13 cellular contexts compared by ENCODE assay signal in genomic region chr12:124369901-124370378, GRCh38.
DNase-seq lines count a peak whose midpoint lies in the region; ATAC-seq and TF ChIP-seq lines count a peak whose summit lies in the region.
"Had no signal": no experiment of that assay in that cellular context is flagged by ENCODE, and none has a peak within 500 bp of the region (broad histone marks: within the 10 kb centered on the region; RNA-seq: fewer than 3 reads in every experiment).

No MANE protein-coding gene starts in this region.

- H3K9me3 ChIP-seq in Panc1 (ENCODE audit: control insufficient read depth, insufficient read depth, low read depth, low read length) (no peaks in the 10 kb centered on the region), mucosa of rectum (ENCODE audit: control insufficient read depth in 2 of 2, low read length in 2 of 2) (no peaks in the 10 kb centered on the region)

- CTCF ChIA-PET in Panc1 (lab: Charles Lee): no interaction called here

- intact Hi-C loops in Panc1 (cut with micrococcal nuclease; ENCODE audit: unreplicated experiment): no loop called here

- POLR2A ChIA-PET in Panc1 (lab: Charles Lee): no interaction called here

- H3K27me3 Mint-ChIP-seq in progenitor cell of endocrine pancreas: no peaks in the 10 kb centered on the region
- H3K27me3 Mint-ChIP-seq: CD4-positive, alpha-beta T cell; IgD-negative memory B cell had no signal

- peak overlapping the region; percentile 32 to 61 for H3K9ac ChIP-seq in mucosa of rectum (ENCODE audit: low read depth in 1 of 2, low read length in 2 of 2)

- peaks cover 7% of the 10 kb centered on the region for H3K36me3 ChIP-seq in Panc1 (ENCODE audit: control insufficient read depth, insufficient read depth, low read length)
- H3K36me3 ChIP-seq in mucosa of rectum (ENCODE audit: control insufficient read depth in 2 of 2, insufficient read depth in 2 of 2, low read length in 2 of 2): peaks cover 21 to 38% of the 10 kb centered on the region in 2 donors

- TF ChIP-seq CTCF in Panc1 (IDR thresholded peaks at IDR 0.05): no peak
- no peak for TF ChIP-seq CTCF in progenitor cell of endocrine pancreas (IDR thresholded peaks at IDR 0.05; ENCODE audit: unreplicated experiment)

- peaks cover 3% of the 10 kb centered on the region for H3K36me3 Mint-ChIP-seq in progenitor cell of endocrine pancreas (ENCODE audit: insufficient read depth)
- H3K36me3 Mint-ChIP-seq: IgD-negative memory B cell, immature natural killer cell had no signal

- no peaks in the 10 kb centered on the region for H3K9me3 Mint-ChIP-seq in progenitor cell of endocrine pancreas (ENCODE audit: low read depth)
- H3K9me3 Mint-ChIP-seq: CD4-positive, alpha-beta T cell; IgD-negative memory B cell; immature natural killer cell had no signal

- H3K4me1 ChIP-seq in Panc1 (ENCODE audit: control insufficient read depth, insufficient read depth, low read length) (peaks cover 81% of the 10 kb centered on the region), mucosa of rectum (ENCODE audit: control insufficient read depth in 2 of 2, insufficient read depth in 2 of 2, low read length in 2 of 2) (peaks cover 34 to 35% of the 10 kb centered on the region in 2 donors)

- H3K27ac Mint-ChIP-seq in progenitor cell of endocrine pancreas: no peak overlapping the region
- H3K27ac Mint-ChIP-seq: CD4-positive, alpha-beta T cell; IgD-negative memory B cell; immature natural killer cell had no signal

- H3K4me3 ChIP-seq in Panc1 (ENCODE audit: low read depth in 2 of 2, low read length in 2 of 2) (no peak overlapping the region), mucosa of rectum (ENCODE audit: low read length in 2 of 2) (no peak overlapping the region)

- DNase-seq in Panc1 (ENCODE audit: low read depth, low spot score): no peak
- no peak for DNase-seq in epithelial cell of prostate (ENCODE audit: low read depth, low spot score)
- DNase-seq in superior temporal gyrus (ENCODE audit: extremely low spot score): peak; percentile 64
- no peak for DNase-seq in progenitor cell of endocrine pancreas (ENCODE audit: low spot score, unreplicated experiment)
- no peak for DNase-seq in activated CD8-positive, alpha-beta memory T cell treated with anti-CD3 and anti-CD28 coated beads, Interleukin-2, amount 50 U/mL, for 48 hours
- no peak for DNase-seq in NCI-H2171 treated with DMSO at 0.1 percent for 48 hours (lab: John Stamatoyannopoulos, UW)
- DNase-seq: activated CD4-positive, CD25-positive, alpha-beta regulatory T cell; activated effector memory CD4-positive, alpha-beta T cell treated with anti-CD3 and anti-CD28 coated beads, Interleukin-2, amount 50 U/mL, for 16 hours; CD4-positive, alpha-beta T cell; immature natural killer cell had no signal

- ATAC-seq in Panc1 (peak; percentile 46), GM21447 (IDR thresholded peaks at IDR 0.05; ENCODE audit: unreplicated experiment) (no peak)

- BruUV-seq in Panc1 (replicated peaks; lab: Mats Ljungman, UMichigan): no TSS peak

- H3K4me1 Mint-ChIP-seq in progenitor cell of endocrine pancreas (ENCODE audit: low read depth): no peaks in the 10 kb centered on the region

- no peak overlapping the region for H3K4me3 Mint-ChIP-seq in progenitor cell of endocrine pancreas (ENCODE audit: low read depth)
- H3K4me3 Mint-ChIP-seq: CD4-positive, alpha-beta T cell; IgD-negative memory B cell; immature natural killer cell had no signal

- H3K27me3 ChIP-seq in Panc1 (ENCODE audit: control insufficient read depth, insufficient read depth, low read length) (no peaks in the 10 kb centered on the region), mucosa of rectum (ENCODE audit: control insufficient read depth in 2 of 2, insufficient read depth in 2 of 2, low read length in 2 of 2) (no peaks in the 10 kb centered on the region)

- H3K27ac ChIP-seq in Panc1 (ENCODE audit: low read length) (peak overlapping the region; percentile 86), epithelial cell of prostate (peak overlapping the region; percentile 30), mucosa of rectum (ENCODE audit: low read depth in 2 of 2, low read length in 2 of 2) (peak overlapping the region; percentile 85 to 88)

- in situ Hi-C loops in Panc1 (cut with HindIII; ENCODE audit: low pct_unique_long_range_greater_than_20kb, low sequenced_read_pairs): no loop called here

Comparison
In these comparisons a context has a peak if more than half of its experiments do, and no peak if none do; other contexts are left out.
1. H3K27ac ChIP-seq: peak in every context shown above with its lines; median percentile 86 in mucosa of rectum; 86 in Panc1; 30 in epithelial cell of prostate.